8 cellular contexts compared by ENCODE assay signal in the genomic region with DNA sequence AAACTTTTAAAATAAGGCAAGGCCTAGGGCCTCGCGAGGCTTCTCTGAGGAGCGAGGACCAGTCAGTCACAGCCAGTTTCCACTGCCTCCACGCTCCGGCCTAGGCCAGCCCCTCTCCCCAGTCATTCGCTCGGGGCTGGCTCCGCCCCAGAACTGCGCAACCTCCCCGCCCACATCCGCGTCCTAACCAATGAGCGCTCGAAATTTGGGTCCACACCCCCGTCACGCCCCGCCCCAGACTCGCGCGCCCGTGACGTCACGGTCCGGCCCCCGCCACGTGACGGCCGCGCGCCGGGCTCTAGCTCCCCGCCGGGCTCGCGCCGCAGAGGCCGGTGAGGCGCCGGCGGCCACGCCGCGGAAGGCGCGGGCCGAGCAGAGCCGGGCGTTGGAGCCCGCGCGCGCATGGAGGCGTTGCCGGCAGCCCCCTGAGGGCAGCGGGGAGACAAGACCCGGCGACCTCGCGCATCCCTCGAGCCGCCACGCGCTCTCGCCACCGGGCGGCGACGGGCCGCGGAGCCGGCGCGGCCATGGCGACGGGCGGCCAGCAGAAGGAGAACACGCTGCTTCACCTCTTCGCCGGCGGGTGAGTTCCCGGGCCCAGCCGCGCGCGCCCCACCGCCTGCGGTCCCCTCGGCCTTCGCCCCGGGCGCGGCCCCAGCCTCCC. TPM values are rescaled to one million over a fixed set of nuclear protein-coding genes. Genes with fewer than 3 reads are reported as not detected.
A peak's percentile ranks its signal among the peaks of the same experiment; 100 is the strongest.
DNase-seq lines count a peak whose midpoint lies in the region; ATAC-seq and TF ChIP-seq lines count a peak whose summit lies in the region.

A gene with protein sequence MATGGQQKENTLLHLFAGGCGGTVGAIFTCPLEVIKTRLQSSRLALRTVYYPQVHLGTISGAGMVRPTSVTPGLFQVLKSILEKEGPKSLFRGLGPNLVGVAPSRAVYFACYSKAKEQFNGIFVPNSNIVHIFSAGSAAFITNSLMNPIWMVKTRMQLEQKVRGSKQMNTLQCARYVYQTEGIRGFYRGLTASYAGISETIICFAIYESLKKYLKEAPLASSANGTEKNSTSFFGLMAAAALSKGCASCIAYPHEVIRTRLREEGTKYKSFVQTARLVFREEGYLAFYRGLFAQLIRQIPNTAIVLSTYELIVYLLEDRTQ (plus strand): TSS at position 301 of the 664 bp plus-strand sequence. CDS start 227 bp downstream, at position 528.

- H3K36me3 Mint-ChIP-seq in activated B cell treated with CpG ODN at 0.5 μM for 24 hours (ENCODE audit: low read depth): peaks cover 8% of the 10 kb centered on the region

- peak within 1 kb of the TSS; percentile 40 to 85 (median 72) for H3K4me3 ChIP-seq in spleen

- H3K4me3 Mint-ChIP-seq in activated B cell treated with CpG ODN at 0.5 μM for 24 hours: peak within 1 kb of the TSS; percentile 92

- 0 to 2% (median 1%) methylated on average over 3 to 92 of the region's 92 CpGs for WGBS in spleen, 5 donors

- ATAC-seq in HG03175 (IDR thresholded peaks at IDR 0.05; ENCODE audit: unreplicated experiment): peak; percentile 96
- peak; percentile 96 for ATAC-seq in activated B cell treated with CpG ODN at 0.5 μM for 24 hours (ENCODE audit: low read depth)

- H3K27me3 ChIP-seq in spleen (replicated peaks in 1 of 7): no peaks in the 10 kb centered on the region

- H3K27ac ChIP-seq in caudate nucleus (ENCODE audit: low read depth, low read length): peak within 1 kb of the TSS; percentile 86
- H3K27ac ChIP-seq in spleen: peak within 1 kb of the TSS; percentile 51 to 92 (median 84)

- POLR2A ChIA-PET in activated B cell treated with CpG ODN at 0.5 μM for 24 hours (lab: Charles Lee): interaction anchor here (0.6 to 1.3 kb wide), 7 partner anchors 10 to 162 kb away, joined by 3 to 9 read pairs (median 3); no protein-coding TSS in a partner anchor

- H3K36me3 ChIP-seq in spleen: no peaks in the 10 kb centered on the region

- H3K9me3 ChIP-seq in spleen: no peaks in the 10 kb centered on the region

- TF ChIP-seq POLR2A in GM18951 (IDR thresholded peaks at IDR 0.05; ENCODE audit: extremely low read depth, insufficient read depth, insufficient read length) (peak; percentile 96), spleen (IDR thresholded peaks at IDR 0.05) (peak in 2 of 3 donors; percentile 81 to 92)

- peak within 1 kb of the TSS; percentile 90 for H3K27ac Mint-ChIP-seq in activated B cell treated with CpG ODN at 0.5 μM for 24 hours

- CTCF ChIA-PET in activated B cell treated with CpG ODN at 0.5 μM for 24 hours (lab: Charles Lee): interaction anchor here (0.6 kb wide), 1 partner anchor 31 kb away, joined by 4 read pairs; no protein-coding TSS in a partner anchor

- DNase-seq in AG08396 (ENCODE audit: low spot score): peak; percentile 97
- peak; percentile 98 for DNase-seq in NCI-H2227 treated with DMSO at 0.1 percent for 48 hours (lab: John Stamatoyannopoulos, UW)
- DNase-seq in activated B cell treated with CpG ODN at 0.5 μM for 24 hours: peak; percentile 99
- peak; percentile 32 to 99 (median 96) for DNase-seq in caudate nucleus (lab: John Stamatoyannopoulos, UW)
- DNase-seq in inferior parietal cortex (ENCODE audit: extremely low spot score): peak; percentile 98
- peak; percentile 97 for DNase-seq in spleen

- peaks cover 7 to 45% (median 32%) of the 10 kb centered on the region in 6 donors for H3K4me1 ChIP-seq in spleen

- TF ChIP-seq CTCF in activated B cell treated with CpG ODN at 0.5 μM for 24 hours (IDR thresholded peaks at IDR 0.05) (no peak), spleen (IDR thresholded peaks at IDR 0.05 in 8 of 11, conservative IDR thresholded peaks at IDR 0.05 in 3 of 11) (peak in 1 of 11 experiments; percentile 23)

- intact Hi-C loops in activated B cell treated with CpG ODN at 0.5 μM for 24 hours (cut with micrococcal nuclease) (loop anchor here (1.0 to 2.0 kb wide), 5 partner anchors 116 to 660 kb away; partner anchors contain the start of genes CTNNBIP1, ENO1 and UBE4B), spleen (cut with DNase I; ENCODE audit: low total_unique reads) (no loop called here)

- no peaks in the 10 kb centered on the region for H3K27me3 Mint-ChIP-seq in activated B cell treated with CpG ODN at 0.5 μM for 24 hours

- H3K9me3 Mint-ChIP-seq in activated B cell treated with CpG ODN at 0.5 μM for 24 hours: no peaks in the 10 kb centered on the region

- peaks cover 29% of the 10 kb centered on the region for H3K4me1 Mint-ChIP-seq in activated B cell treated with CpG ODN at 0.5 μM for 24 hours

- in situ Hi-C loops in GM18951 (cut with MboI; ENCODE audit: low sequenced_read_pairs, unreplicated experiment): no loop called here

RNA-seq across cellular contexts. Expression of the gene that starts here (rescaled TPM):
- total RNA-seq in activated B cell treated with CpG ODN at 0.5 μM for 24 hours (6.5 and 7.5 TPM in 2 replicates), spleen (1 to 10 TPM; 2.4 to 4.5 (median 3.3) TPM)
- 1 to 10 TPM; 2.8 to 3.9 (median 3.1) TPM for polyA plus RNA-seq in spleen

Comparison
In these comparisons a context has a peak if more than half of its experiments do, and no peak if none do; other contexts are left out.
1. Peak in every context shown above with its lines: DNase-seq, ATAC-seq, H3K4me3 ChIP-seq and H3K27ac ChIP-seq.